Comparison of ENCODE assay signal across 36 cellular contexts in the genomic region with DNA sequence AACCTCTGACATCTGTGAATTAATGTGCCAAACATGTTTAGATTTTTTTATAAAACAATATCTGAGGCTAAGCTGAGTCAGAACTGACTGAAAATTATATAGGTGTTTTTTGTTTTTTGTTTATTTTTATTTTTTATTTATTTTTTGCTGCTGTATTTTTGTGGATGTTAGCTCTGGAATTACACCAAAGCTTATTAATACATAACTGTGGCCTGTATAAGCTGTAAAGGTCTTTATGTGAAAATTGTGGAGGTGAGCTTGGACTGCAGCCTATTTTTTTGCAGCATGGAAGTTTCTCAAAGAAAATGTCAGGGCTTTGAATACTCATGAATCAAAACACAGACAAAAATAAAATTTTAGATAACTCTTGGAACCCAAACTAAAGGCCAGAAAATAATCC.
"Had no signal": no experiment of that assay in that cellular context is flagged by ENCODE, and none has a peak within 500 bp of the region (broad histone marks: within the 10 kb centered on the region; RNA-seq: fewer than 3 reads in every experiment).

No MANE protein-coding gene starts in this region.

- DNase-seq: activated effector memory CD4-positive, alpha-beta T cell treated with anti-CD3 and anti-CD28 coated beads, Interleukin-2, amount 50 U/mL, for 16 hours; activated effector memory CD4-positive, alpha-beta T cell treated with Interleukin-2 at 50 U/mL for 16 hours; activated gamma-delta T cell; activated gamma-delta T cell treated with Interleukin-2 at 50 U/mL for 16 hours; activated naive CD4-positive, alpha-beta T cell; activated naive CD4-positive, alpha-beta T cell treated with anti-CD3 and anti-CD28 coated beads for 36 hours; activated naive CD4-positive, alpha-beta T cell treated with anti-CD3 and anti-CD28 coated beads, Interleukin-2, amount 10 ng/mL, durations not matched to agents 7 days and 5 days; activated naive CD4-positive, alpha-beta T cell treated with anti-CD3 and anti-CD28 coated beads, Interleukin-2, amount 50 U/mL, for 16 hours; activated naive CD4-positive, alpha-beta T cell treated with Interleukin-2 at 50 U/mL for 16 hours; activated naive CD8-positive, alpha-beta T cell treated with anti-CD3 and anti-CD28 coated beads for 36 hours; activated T-cell treated with anti-CD3 and anti-CD28 coated beads, Interleukin-2, amount 50 U/mL, for 1 hour; activated T-cell treated with anti-CD3 and anti-CD28 coated beads, Interleukin-2, amount 50 U/mL, for 24 hours; activated T-cell treated with anti-CD3 and anti-CD28 coated beads, Interleukin-2, amount 50 U/mL, for 4 hours; activated T-cell treated with anti-CD3 and anti-CD28 coated beads, Interleukin-2, amount 50 U/mL, for 48 hours; activated T-cell treated with anti-CD3 and anti-CD28 coated beads, Interleukin-2, amount 50 U/mL, for 72 hours; adrenal gland; amniotic stem cell; amygdala; anterior cingulate cortex; aorta; body of pancreas; brain microvascular endothelial cell; caudate nucleus; central memory CD4-positive, alpha-beta T cell; cerebellar nuclear complex had no signal

- H3K4me1 ChIP-seq: adrenal gland, ascending aorta, breast epithelium had no signal

- H3K36me3 ChIP-seq: adrenal gland, ascending aorta, brain microvascular endothelial cell, breast epithelium, cardiac muscle cell had no signal

- H3K4me3 ChIP-seq: adrenal gland, ascending aorta, body of pancreas, breast epithelium, cardiac muscle cell had no signal

- H3K27ac Mint-ChIP-seq: activated naive CD4-positive, alpha-beta T cell treated with anti-CD3 and anti-CD28 coated beads for 36 hours; activated naive CD4-positive, alpha-beta T cell treated with anti-CD3 and anti-CD28 coated beads, Interleukin-2, amount 10 ng/mL, durations not matched to agents 7 days and 5 days; activated naive CD4-positive, alpha-beta T cell treated with anti-CD3 and anti-CD28 coated beads, Interleukin-2, amount 50 U/mL, for 24 hours; activated naive CD8-positive, alpha-beta T cell; activated naive CD8-positive, alpha-beta T cell treated with anti-CD3 and anti-CD28 coated beads for 36 hours; activated T-cell treated with anti-CD3 and anti-CD28 coated beads, Interleukin-2, amount 50 U/mL, for 24 hours; activated T-helper 1 cell treated with anti-CD3 and anti-CD28 coated beads, Interleukin-12 subunit alpha, Interleukin-12 subunit beta, Interleukin-2, Interleukin-4 antibody, amounts not matched to agents 30 ng/mL and 10 ng/mL and 1 ng/mL, durations not matched to agents 14 hours and 24 hours and 36 hours; activated T-helper 17 cell treated with anti-CD3 and anti-CD28 coated beads, Interleukin-2, amount 50 U/mL, for 72 hours; activated T-helper 2 cell treated with anti-CD3 and anti-CD28 coated beads, Interferon-gamma antibody, Interleukin-2, Interleukin-4, amounts not matched to agents 10 μg/mL and 5 μg/mL and 100 μg/mL, durations not matched to agents 14 hours and 24 hours and 36 hours; brain had no signal

- H3K36me3 Mint-ChIP-seq: activated naive CD4-positive, alpha-beta T cell treated with anti-CD3 and anti-CD28 coated beads, Interleukin-2, amount 10 ng/mL, durations not matched to agents 7 days and 5 days; activated naive CD4-positive, alpha-beta T cell treated with anti-CD3 and anti-CD28 coated beads, Interleukin-2, amount 50 U/mL, for 24 hours; activated naive CD4-positive, alpha-beta T cell treated with anti-CD3 and anti-CD28 coated beads, Interleukin-2, amount 50 U/mL, for 72 hours; activated naive CD8-positive, alpha-beta T cell; activated naive CD8-positive, alpha-beta T cell treated with anti-CD3 and anti-CD28 coated beads for 36 hours; brain had no signal

- ATAC-seq: activated T-helper 17 cell treated with anti-CD3 and anti-CD28 coated beads, Interleukin-2, amount 50 U/mL, for 72 hours; body of pancreas had no signal

- H3K9me3 ChIP-seq: adrenal gland, ascending aorta, body of pancreas, breast epithelium had no signal

- H3K27me3 ChIP-seq: adrenal gland, ascending aorta, body of pancreas, brain microvascular endothelial cell, breast epithelium, cardiac muscle cell had no signal

- H3K4me1 Mint-ChIP-seq: central memory CD8-positive, alpha-beta T cell had no signal

- H3K4me3 Mint-ChIP-seq: activated naive CD4-positive, alpha-beta T cell treated with anti-CD3 and anti-CD28 coated beads for 36 hours; activated naive CD4-positive, alpha-beta T cell treated with anti-CD3 and anti-CD28 coated beads, Interleukin-2, amount 10 ng/mL, durations not matched to agents 7 days and 5 days; activated naive CD4-positive, alpha-beta T cell treated with anti-CD3 and anti-CD28 coated beads, Interleukin-2, amount 50 U/mL, for 24 hours; activated naive CD8-positive, alpha-beta T cell; activated naive CD8-positive, alpha-beta T cell treated with anti-CD3 and anti-CD28 coated beads for 36 hours; activated T-cell treated with anti-CD3 and anti-CD28 coated beads, Interleukin-2, amount 50 U/mL, for 24 hours; activated T-cell treated with anti-CD3 and anti-CD28 coated beads, Interleukin-2, amount 50 U/mL, for 4 hours; activated T-cell treated with anti-CD3 and anti-CD28 coated beads, Interleukin-2, amount 50 U/mL, for 72 hours; activated T-helper 1 cell treated with anti-CD3 and anti-CD28 coated beads, Interleukin-12 subunit alpha, Interleukin-12 subunit beta, Interleukin-2, Interleukin-4 antibody, amounts not matched to agents 30 ng/mL and 10 ng/mL and 1 ng/mL, durations not matched to agents 14 hours and 24 hours and 36 hours; activated T-helper 17 cell treated with anti-CD3 and anti-CD28 coated beads, Interleukin-2, amount 50 U/mL, for 72 hours; brain; central memory CD8-positive, alpha-beta T cell had no signal

- H3K27ac ChIP-seq: adrenal gland, ascending aorta, body of pancreas, brain microvascular endothelial cell, breast epithelium, cardiac muscle cell had no signal

- H3K9me3 Mint-ChIP-seq: activated naive CD4-positive, alpha-beta T cell treated with anti-CD3 and anti-CD28 coated beads for 36 hours; activated naive CD4-positive, alpha-beta T cell treated with anti-CD3 and anti-CD28 coated beads, Interleukin-2, amount 10 ng/mL, durations not matched to agents 7 days and 5 days; activated naive CD4-positive, alpha-beta T cell treated with anti-CD3 and anti-CD28 coated beads, Interleukin-2, amount 50 U/mL, for 24 hours; activated naive CD4-positive, alpha-beta T cell treated with anti-CD3 and anti-CD28 coated beads, Interleukin-2, amount 50 U/mL, for 72 hours; activated naive CD8-positive, alpha-beta T cell treated with anti-CD3 and anti-CD28 coated beads for 36 hours; activated T-cell treated with anti-CD3 and anti-CD28 coated beads, Interleukin-2, amount 50 U/mL, for 24 hours; activated T-cell treated with anti-CD3 and anti-CD28 coated beads, Interleukin-2, amount 50 U/mL, for 4 hours; activated T-cell treated with anti-CD3 and anti-CD28 coated beads, Interleukin-2, amount 50 U/mL, for 72 hours; activated T-helper 1 cell treated with anti-CD3 and anti-CD28 coated beads, Interleukin-12 subunit alpha, Interleukin-12 subunit beta, Interleukin-2, Interleukin-4 antibody, amounts not matched to agents 30 ng/mL and 10 ng/mL and 1 ng/mL, durations not matched to agents 14 hours and 24 hours and 36 hours; activated T-helper 17 cell treated with anti-CD3 and anti-CD28 coated beads, Interleukin-2, amount 50 U/mL, for 72 hours; activated T-helper 2 cell treated with anti-CD3 and anti-CD28 coated beads, Interferon-gamma antibody, Interleukin-2, Interleukin-4, amounts not matched to agents 10 μg/mL and 5 μg/mL and 100 μg/mL, durations not matched to agents 14 hours and 24 hours and 36 hours; brain; central memory CD8-positive, alpha-beta T cell had no signal

- H3K27me3 Mint-ChIP-seq: activated naive CD4-positive, alpha-beta T cell treated with anti-CD3 and anti-CD28 coated beads, Interleukin-2, amount 10 ng/mL, durations not matched to agents 7 days and 5 days; activated naive CD4-positive, alpha-beta T cell treated with anti-CD3 and anti-CD28 coated beads, Interleukin-2, amount 50 U/mL, for 24 hours; activated naive CD8-positive, alpha-beta T cell; activated naive CD8-positive, alpha-beta T cell treated with anti-CD3 and anti-CD28 coated beads for 36 hours; activated T-cell treated with anti-CD3 and anti-CD28 coated beads, Interleukin-2, amount 50 U/mL, for 24 hours; central memory CD8-positive, alpha-beta T cell had no signal
